Comparison of ENCODE assay signal across 20 cellular contexts in the genomic region with DNA sequence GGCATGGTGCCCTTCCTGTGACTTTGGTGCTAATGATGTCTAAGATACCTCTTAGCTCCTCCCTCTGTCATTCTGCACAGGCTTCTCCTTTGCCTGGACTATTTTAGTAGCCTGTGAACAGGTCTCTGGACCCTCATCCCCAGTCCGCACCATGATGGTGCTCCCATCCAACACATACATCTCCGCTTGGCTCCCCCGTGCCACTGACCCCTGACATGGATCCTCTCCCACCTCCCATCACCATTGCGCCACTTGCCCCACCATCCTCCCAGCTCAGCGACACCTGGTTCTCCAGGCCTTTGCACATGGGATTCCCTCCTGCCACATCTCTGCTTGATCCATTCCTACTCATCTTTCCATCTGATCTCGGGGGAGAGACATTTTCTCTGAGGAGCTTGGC. TPM values are rescaled to one million over a fixed set of nuclear protein-coding genes. Genes with fewer than 3 reads are reported as not detected.
DNase-seq lines count a peak whose midpoint lies in the region; ATAC-seq, FAIRE-seq and TF ChIP-seq lines count a peak whose summit lies in the region.
"Had no signal": no experiment of that assay in that cellular context is flagged by ENCODE, and none has a peak within 500 bp of the region (broad histone marks: within the 10 kb centered on the region; RNA-seq: fewer than 3 reads in every experiment).

No MANE protein-coding gene starts in this region.

- peak overlapping the region; percentile 49 for H2BK15ac ChIP-seq in neuronal stem cell (ENCODE audit: low read length)

- H3K36me3 Mint-ChIP-seq in astrocyte (ENCODE audit: low read depth, unreplicated experiment) = no peaks in the 10 kb centered on the region

- H3K9me3 Mint-ChIP-seq in astrocyte (ENCODE audit: unreplicated experiment) = peaks cover 12% of the 10 kb centered on the region

- H3K27me3 Mint-ChIP-seq in astrocyte (ENCODE audit: low read depth, unreplicated experiment) = peaks cover 20% of the 10 kb centered on the region
- H3K27me3 Mint-ChIP-seq: activated CD4-positive, alpha-beta T cell treated with anti-CD3 and anti-CD28 coated beads for 36 hours had no signal

- no TSS peak for BruUV-seq in HepG2 (replicated peaks; lab: Mats Ljungman, UMichigan)

- H2BK5ac ChIP-seq in neuronal stem cell (ENCODE audit: low read length) = no peak overlapping the region

- no peak overlapping the region for H3K18ac ChIP-seq in neuronal stem cell (ENCODE audit: low read length)

- no peak overlapping the region for H4K8ac ChIP-seq in neuronal stem cell (ENCODE audit: low read depth, low read length)

- in situ Hi-C loops in HepG2 (cut with HindIII; ENCODE audit: extremely low pct_ligation_motif_present, low pct_unique_long_range_greater_than_20kb) = no loop called here

- no peaks in the 10 kb centered on the region for H3K4me1 Mint-ChIP-seq in astrocyte (ENCODE audit: low read depth, unreplicated experiment)
- H3K4me1 Mint-ChIP-seq: neural crest cell had no signal

- H3K4me2 ChIP-seq in HepG2 (ENCODE audit: low read depth, low read length) = no peak overlapping the region
- H3K4me2 ChIP-seq in astrocyte (ENCODE audit: low read length) = no peak overlapping the region
- no peak overlapping the region for H3K4me2 ChIP-seq in neuronal stem cell (ENCODE audit: insufficient read depth, low read length, poor library complexity, severe bottlenecking)
- H3K4me2 ChIP-seq: SK-N-SH had no signal

- CTCF ChIA-PET in HepG2 (lab: Yijun Ruan, JAX; ENCODE audit: low intra/inter-chr PET ratio, low total read pairs) (interaction anchor here (2.0 kb wide), 1 partner anchor 48 kb away, joined by 8 read pairs; no protein-coding TSS in a partner anchor), RWPE1 (lab: Yijun Ruan, JAX) (interaction anchor here (0.8 kb wide), 1 partner anchor 228 kb away, joined by 3 read pairs; no protein-coding TSS in a partner anchor)

- TF ChIP-seq CTCF in right lobe of liver (IDR thresholded peaks at IDR 0.05) (no peak), HepG2 (CRISPR knock-in tag; IDR thresholded peaks at IDR 0.05) (no peak), astrocyte (IDR thresholded peaks at IDR 0.05; ENCODE audit: insufficient read depth, low read depth, low read length) (no peak), RWPE1 (conservative IDR thresholded peaks at IDR 0.05; ENCODE audit: low read depth) (no peak)

- DNase-seq in right lobe of liver (peak; percentile 11 to 40 (median 28)), HepG2 (ENCODE audit: low spot score) (no peak), astrocyte (ENCODE audit: low read depth) (no peak), neuronal stem cell (ENCODE audit: low spot score) (no peak), RWPE1 (ENCODE audit: low spot score) (no peak), medulla oblongata (ENCODE audit: extremely low spot score) (no peak), glomerular visceral epithelial cell (ENCODE audit: extremely low spot score) (no peak), SJCRH30 (no peak)
- DNase-seq: anterior cingulate cortex; GOT3; mesendoderm; NCI-H82; retina; SK-N-SH; stimulated activated CD4-positive, alpha-beta T cell treated with anti-CD3 and anti-CD28 coated beads, Interleukin-15, amount 100 ng/mL, for 24 hours; stimulated activated naive CD4-positive, alpha-beta T cell treated with Interleukin-2 at 50 U/mL for 16 hours had no signal

- no peak overlapping the region for H2AK5ac ChIP-seq in neuronal stem cell (ENCODE audit: low read depth, low read length)

- no peak overlapping the region for H3K14ac ChIP-seq in neuronal stem cell (ENCODE audit: low read length)

- WGBS in right lobe of liver (ENCODE audit: insufficient coverage, low coverage, low lambda C conversion rate, missing lambda C conversion rate) = 96% methylated on average over 6 of the region's 6 CpGs
- 46% methylated on average over 6 of the region's 6 CpGs for WGBS in HepG2 (ENCODE audit: low lambda C conversion rate)
- WGBS in neuronal stem cell (ENCODE audit: extremely low coverage in 2 of 2, insufficient read length in 2 of 2, insufficient replicate concordance in 1 of 2), 2 donors = no CpG with 5 or more reads among the region's 6 CpGs

- ATAC-seq in right lobe of liver (no peak), HepG2 (no peak)
- ATAC-seq: activated CD4-positive, alpha-beta T cell treated with anti-CD3 and anti-CD28 coated beads for 36 hours had no signal

- H3K9me3 ChIP-seq in right lobe of liver (no peaks in the 10 kb centered on the region), HepG2 (ENCODE audit: low read length) (peaks cover 11% of the 10 kb centered on the region), astrocyte (ENCODE audit: insufficient read depth, low read depth, low read length) (no peaks in the 10 kb centered on the region), neuronal stem cell (replicated peaks in 1 of 2; ENCODE audit: control insufficient read depth in 2 of 2, insufficient read depth in 1 of 2, low read depth in 1 of 2, low read length in 2 of 2) (peaks cover 2 to 5% of the 10 kb centered on the region in 2 donors), SJCRH30 (replicated peaks) (no peaks in the 10 kb centered on the region)
- H3K9me3 ChIP-seq: SK-N-SH had no signal

- H3K27me3 ChIP-seq in right lobe of liver = no peaks in the 10 kb centered on the region
- H3K27me3 ChIP-seq in HepG2 (ENCODE audit: control insufficient read depth in 1 of 2, insufficient read depth in 2 of 2, low read length in 2 of 2) = peaks cover 1 to 23% of the 10 kb centered on the region in 2 experiments; a peak in 4 of 5 replicates
- peaks cover 20% of the 10 kb centered on the region for H3K27me3 ChIP-seq in astrocyte (ENCODE audit: insufficient read depth, low read length)
- peaks cover 0 to 25% (median 0%) of the 10 kb centered on the region in 3 experiments for H3K27me3 ChIP-seq in neuronal stem cell (ENCODE audit: control insufficient read depth in 3 of 3, insufficient read depth in 3 of 3, low read depth in 1 of 3, low read length in 3 of 3)
- peaks cover 38% of the 10 kb centered on the region for H3K27me3 ChIP-seq in SJCRH30

- no peaks in the 10 kb centered on the region for H3K79me1 ChIP-seq in neuronal stem cell (ENCODE audit: low read depth, low read length)

- FAIRE-seq in HepG2 (lab: Jason Lieb, UNC) = no peak
- no peak for FAIRE-seq in astrocyte (lab: Jason Lieb, UNC)
- FAIRE-seq: GM18507 had no signal

- peak overlapping the region; percentile 34 for H3K27ac Mint-ChIP-seq in astrocyte (ENCODE audit: unreplicated experiment)
- H3K27ac Mint-ChIP-seq: activated CD4-positive, alpha-beta T cell treated with anti-CD3 and anti-CD28 coated beads for 36 hours had no signal

- H3K79me2 ChIP-seq in HepG2 (ENCODE audit: insufficient read depth, low read length) (no peaks in the 10 kb centered on the region), astrocyte (ENCODE audit: insufficient read depth, low read length) (no peaks in the 10 kb centered on the region)

- no peak overlapping the region for H3K4me3 ChIP-seq in right lobe of liver
- no peak overlapping the region for H3K4me3 ChIP-seq in HepG2 (replicated peaks in 1 of 3; ENCODE audit: insufficient read depth in 1 of 3, low read depth in 2 of 3, low read length in 3 of 3)
- H3K4me3 ChIP-seq in astrocyte (ENCODE audit: insufficient read depth, low read depth, low read length) = no peak overlapping the region
- no peak overlapping the region for H3K4me3 ChIP-seq in neuronal stem cell (ENCODE audit: low read length in 2 of 2)
- no peak overlapping the region for H3K4me3 ChIP-seq in SJCRH30

- no peak overlapping the region for H3K4me3 Mint-ChIP-seq in astrocyte (ENCODE audit: unreplicated experiment)
- H3K4me3 Mint-ChIP-seq: activated CD4-positive, alpha-beta T cell treated with anti-CD3 and anti-CD28 coated beads for 36 hours; neural crest cell had no signal

- peaks cover 0 to 9% (median under 1%) of the 10 kb centered on the region in 4 donors for H3K4me1 ChIP-seq in right lobe of liver
- no peaks in the 10 kb centered on the region for H3K4me1 ChIP-seq in HepG2 (ENCODE audit: insufficient read depth, low read length)
- no peaks in the 10 kb centered on the region for H3K4me1 ChIP-seq in astrocyte (ENCODE audit: insufficient read depth, low read length)
- H3K4me1 ChIP-seq in neuronal stem cell (ENCODE audit: control insufficient read depth in 2 of 2, insufficient read depth in 1 of 2, low read depth in 1 of 2, low read length in 2 of 2) = no peaks in the 10 kb centered on the region
- H3K4me1 ChIP-seq in SJCRH30 = no peaks in the 10 kb centered on the region

- no peak overlapping the region for H3K4ac ChIP-seq in neuronal stem cell (ENCODE audit: low read length)

- H3K23ac ChIP-seq in neuronal stem cell (ENCODE audit: low read depth, low read length, poor library complexity) = no peak overlapping the region

- TF ChIP-seq RAD21 in HepG2 (CRISPR knock-in tag; IDR thresholded peaks at IDR 0.05) = no peak

- no peak overlapping the region for H3K27ac ChIP-seq in right lobe of liver
- no peak overlapping the region for H3K27ac ChIP-seq in HepG2 (ENCODE audit: extremely low read length, insufficient read depth, low read length)
- H3K27ac ChIP-seq in astrocyte (ENCODE audit: low read depth, low read length) = no peak overlapping the region
- H3K27ac ChIP-seq in neuronal stem cell (replicated peaks; ENCODE audit: low read length) = no peak overlapping the region
- H3K27ac ChIP-seq in RWPE1 = no peak overlapping the region
- no peak overlapping the region for H3K27ac ChIP-seq in SJCRH30

- no peak overlapping the region for H2AFZ ChIP-seq in HepG2 (ENCODE audit: low read length)
- no peak overlapping the region for H2AFZ ChIP-seq in astrocyte (ENCODE audit: low read depth, low read length)
- no peak overlapping the region for H2AFZ ChIP-seq in neuronal stem cell (ENCODE audit: low read length)

- no peak overlapping the region for H4K91ac ChIP-seq in neuronal stem cell (ENCODE audit: low read depth, low read length, poor library complexity)

- H3K36me3 ChIP-seq in right lobe of liver = no peaks in the 10 kb centered on the region
- no peaks in the 10 kb centered on the region for H3K36me3 ChIP-seq in HepG2 (replicated peaks in 1 of 2; ENCODE audit: control insufficient read depth in 1 of 2, insufficient read depth in 2 of 2, low read length in 2 of 2)
- H3K36me3 ChIP-seq in astrocyte (ENCODE audit: insufficient read depth, low read length) = no peaks in the 10 kb centered on the region
- no peaks in the 10 kb centered on the region for H3K36me3 ChIP-seq in neuronal stem cell (replicated peaks in 1 of 2; ENCODE audit: control insufficient read depth in 2 of 2, insufficient read depth in 2 of 2, low read length in 2 of 2)
- H3K36me3 ChIP-seq in SJCRH30 = no peaks in the 10 kb centered on the region

- no peaks in the 10 kb centered on the region for H4K20me1 ChIP-seq in HepG2 (ENCODE audit: insufficient read depth, low read length)
- no peaks in the 10 kb centered on the region for H4K20me1 ChIP-seq in astrocyte (ENCODE audit: insufficient read depth, low read length)

- intact Hi-C loops in right lobe of liver (cut with DNase I) (no loop called here), HepG2 (cut with micrococcal nuclease; ENCODE audit: unreplicated experiment) (no loop called here)

- TF ChIP-seq EP300 in HepG2 (IDR thresholded peaks at IDR 0.05; ENCODE audit: low read depth in 2 of 2, low read length in 2 of 2) (no peak), HepG2 (CRISPR knock-in tag; IDR thresholded peaks at IDR 0.05; ENCODE audit: borderline replicate concordance) (no peak)

- no peak overlapping the region for H2BK120ac ChIP-seq in neuronal stem cell (ENCODE audit: low read depth, low read length)

- no peak overlapping the region for H2BK12ac ChIP-seq in neuronal stem cell (ENCODE audit: low read length)

- TF ChIP-seq POLR2A in right lobe of liver (IDR thresholded peaks at IDR 0.05) (no peak), HepG2 (IDR thresholded peaks at IDR 0.05; ENCODE audit: insufficient read depth in 1 of 2, low read depth in 2 of 2, low read length in 2 of 2) (no peak)

- H3K9ac ChIP-seq in HepG2 (ENCODE audit: insufficient read depth, low read depth, low read length) = no peak overlapping the region
- no peak overlapping the region for H3K9ac ChIP-seq in astrocyte (ENCODE audit: low read length)
- no peak overlapping the region for H3K9ac ChIP-seq in neuronal stem cell (ENCODE audit: low read depth, low read length, poor library complexity)
- H3K9ac ChIP-seq: SK-N-SH had no signal

- POLR2A ChIA-PET in HepG2 (lab: Yijun Ruan, JAX) = no interaction called here
- POLR2A ChIA-PET in RWPE1 (lab: Yijun Ruan, JAX; ENCODE audit: low non-redundant PET) = no interaction called here

RNA-seq across cellular contexts. Expression of gene RUNX3, which starts 33.9 kb away (rescaled TPM):
- total RNA-seq in right lobe of liver = 1 to 10 TPM in 3 of 6 experiments, under 1 TPM in 3; 0.46 to 3.1 (median 0.84) TPM
- 0.04 TPM in 1 of 2 replicates, not detected in the other for total RNA-seq in HepG2 (2016; rRNA removed; fragmentation: Illumina TruSeq; extraction: Trizol)
- not detected in 2 replicates for total RNA-seq in HepG2 (2016; cell fraction: cytosol; rRNA removed; fragmentation: Illumina TruSeq; extraction: Trizol; ENCODE audit: low read depth)
- total RNA-seq in HepG2 (2016; cell fraction: insoluble cytoplasmic fraction; rRNA removed; fragmentation: Illumina TruSeq; extraction: Trizol) = 0.04 and 0.06 TPM in 2 replicates
- 0.07 TPM in 1 of 2 replicates, not detected in the other for total RNA-seq in HepG2 (2016; cell fraction: membrane; rRNA removed; fragmentation: Illumina TruSeq; extraction: Trizol)
- not detected in 2 replicates for total RNA-seq in HepG2 (2016; cell fraction: nucleus; rRNA removed; fragmentation: Illumina TruSeq; extraction: Trizol)
- polyA plus RNA-seq in HepG2 (2011; rRNA removed) = 0.17 and 0.22 TPM in 2 replicates
- 0.12 and 0.21 TPM in 2 replicates for polyA plus RNA-seq in HepG2 (2011; cell fraction: cytosol; rRNA removed)
- 0.26 and 0.35 TPM in 2 replicates for polyA plus RNA-seq in HepG2 (2011; cell fraction: nucleus; rRNA removed)
- polyA plus RNA-seq in HepG2 (2012) = 0.67 and 0.68 TPM in 2 replicates
- 0.07 TPM in 1 of 2 replicates, not detected in the other for polyA plus RNA-seq in HepG2 (2016; cell fraction: cytosol; fragmentation: Illumina TruSeq; extraction: Trizol; ENCODE audit: low read depth)
- 0.05 and 0.15 TPM in 2 replicates for polyA plus RNA-seq in HepG2 (2016; cell fraction: insoluble cytoplasmic fraction; fragmentation: Illumina TruSeq; extraction: Trizol; ENCODE audit: low read depth)
- polyA plus RNA-seq in HepG2 (2016; cell fraction: membrane; fragmentation: Illumina TruSeq; extraction: Trizol; ENCODE audit: low read depth) = 0.09 and 0.14 TPM in 2 replicates
- 0.19 TPM in 1 of 2 replicates, not detected in the other for polyA plus RNA-seq in HepG2 (2016; cell fraction: nucleus; fragmentation: Illumina TruSeq; extraction: Trizol; ENCODE audit: insufficient read depth, low read depth)
- polyA minus RNA-seq in HepG2 (2011; rRNA and poly(A)+ RNA removed; ENCODE audit: low replicate concordance) = 0.74 TPM in 1 of 2 replicates, not detected in the other
- 0.18 and 0.89 TPM in 2 replicates for polyA minus RNA-seq in HepG2 (2011; cell fraction: cytosol; rRNA and poly(A)+ RNA removed)
- 0.12 TPM in 1 of 2 replicates, not detected in the other for polyA minus RNA-seq in HepG2 (2011; cell fraction: nucleus; rRNA and poly(A)+ RNA removed)
- 2.1 and 2.5 TPM in 2 replicates for total RNA-seq in astrocyte
- 0.15 TPM for polyA plus RNA-seq in neuronal stem cell (2013, experiment 1 of 2)
- 0.25 TPM for polyA plus RNA-seq in neuronal stem cell (2013, experiment 2 of 2)
- total RNA-seq in SJCRH30 (2014; rRNA removed; shearing (Covaris generic)) = 0.02 TPM in 1 of 2 replicates, not detected in the other
- total RNA-seq: cerebellum had no signal
- polyA plus RNA-seq: SK-N-SH had no signal

Comparison
In these comparisons a context has a peak if more than half of its experiments do, and no peak if none do; other contexts are left out.
1. DNase-seq: peak in right lobe of liver (3 of 3); none in HepG2 (single experiment), astrocyte (single experiment), neuronal stem cell (single experiment), RWPE1 (single experiment), medulla oblongata (single experiment), glomerular visceral epithelial cell (single experiment) and SJCRH30 (0 of 2).